32 cellular contexts compared by ENCODE assay signal in the genomic region with DNA sequence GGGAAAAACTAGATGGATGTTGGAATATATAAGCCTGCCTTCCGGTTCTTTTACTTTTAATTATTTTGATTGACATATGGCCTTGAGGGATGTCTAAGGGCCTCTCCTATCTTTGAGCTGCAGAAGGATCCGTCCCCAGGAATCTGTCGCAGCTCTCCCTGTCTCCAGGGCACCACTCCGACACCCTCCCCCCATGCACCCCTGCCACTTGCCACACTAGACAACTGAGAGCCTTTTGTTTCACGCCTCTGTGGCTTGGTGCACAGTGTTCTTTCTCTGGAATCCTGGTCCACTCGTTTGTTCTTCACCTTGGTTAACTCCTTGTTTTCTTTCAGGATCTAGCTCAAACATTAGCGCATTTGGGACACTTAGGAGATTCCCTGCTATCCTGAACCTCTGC.
"Had no signal": no experiment of that assay in that cellular context is flagged by ENCODE, and none has a peak within 500 bp of the region (broad histone marks: within the 10 kb centered on the region; RNA-seq: fewer than 3 reads in every experiment).

No MANE protein-coding gene starts in this region.

- H3K4me1 ChIP-seq: parathyroid adenoma had no signal

- FAIRE-seq: astrocyte, TTC549, urothelium cell line had no signal

- H3K27me3 ChIP-seq: brain microvascular endothelial cell, esophagus squamous epithelium, sigmoid colon had no signal

- H3K4me3 Mint-ChIP-seq: activated CD4-positive, alpha-beta memory T cell treated with anti-CD3 and anti-CD28 coated beads for 36 hours; activated CD4-positive, alpha-beta T cell treated with anti-CD3 and anti-CD28 coated beads, Interleukin-2, amount 10 ng/mL, durations not matched to agents 24 days and 14 days; activated T-helper 17 cell treated with anti-CD3 and anti-CD28 coated beads, Interleukin-2, amount 50 U/mL, for 72 hours; naive B cell; stimulated activated memory B cell treated with anti-CD40 and anti-IgM and Interleukin-4, amounts not matched to agents 10 μg/mL and 1 μg/mL and 100 μg/mL, for 72 hours; stimulated activated naive CD8-positive, alpha-beta T cell treated with anti-CD3 and anti-CD28 coated beads, Interleukin-15, amount 100 ng/mL, for 72 hours had no signal

- H3K27me3 Mint-ChIP-seq: activated CD4-positive, alpha-beta memory T cell treated with anti-CD3 and anti-CD28 coated beads for 36 hours; activated CD4-positive, alpha-beta T cell treated with anti-CD3 and anti-CD28 coated beads, Interleukin-2, amount 10 ng/mL, durations not matched to agents 24 days and 14 days; activated T-helper 17 cell treated with anti-CD3 and anti-CD28 coated beads, Interleukin-2, amount 50 U/mL, for 72 hours; stimulated activated memory B cell treated with anti-CD40 and anti-IgM and Interleukin-4, amounts not matched to agents 10 μg/mL and 1 μg/mL and 100 μg/mL, for 72 hours; stimulated activated naive CD8-positive, alpha-beta T cell treated with anti-CD3 and anti-CD28 coated beads, Interleukin-15, amount 100 ng/mL, for 72 hours had no signal

- H3K79me2 ChIP-seq: parathyroid adenoma had no signal

- H3K4me3 ChIP-seq: esophagus squamous epithelium, left ventricle myocardium inferior, lung, sigmoid colon, smooth muscle cell had no signal

- DNase-seq: activated CD4-positive, alpha-beta memory T cell treated with anti-CD3 and anti-CD28 coated beads for 36 hours; activated CD4-positive, alpha-beta T cell treated with anti-CD3 and anti-CD28 coated beads, Interleukin-2, amount 10 ng/mL, durations not matched to agents 24 days and 14 days; activated CD8-positive, alpha-beta memory T cell treated with anti-CD3 and anti-CD28 coated beads, Interleukin-2, amount 50 U/mL, for 4 hours; activated gamma-delta T cell treated with Interleukin-2 at 50 U/mL for 16 hours; activated naive CD4-positive, alpha-beta T cell treated with anti-CD3 and anti-CD28 coated beads, Interleukin-2, amount 50 U/mL, for 16 hours; activated T-cell treated with anti-CD3 and anti-CD28 coated beads, Interleukin-2, amount 50 U/mL, for 1 hour; amniotic stem cell; brain microvascular endothelial cell; cortex of kidney; esophagus squamous epithelium; foreskin melanocyte; islet precursor cell; left ventricle myocardium inferior; naive B cell; occipital lobe; sigmoid colon; stimulated activated CD4-positive, alpha-beta T cell treated with anti-CD3 and anti-CD28 coated beads, Interleukin-1b, Interleukin-23, amount 100 ng/mL, for 48 hours; stimulated activated CD4-positive, alpha-beta T cell treated with anti-CD3 and anti-CD28 coated beads, Interleukin-4, amount 100 ng/mL, for 4 hours; stimulated activated CD8-positive, alpha-beta memory T cell treated with anti-CD3 and anti-CD28 coated beads, Interleukin-4, amount 100 ng/mL, for 48 hours; stimulated activated naive CD8-positive, alpha-beta T cell treated with anti-CD3 and anti-CD28 coated beads, Interleukin-15, amount 100 ng/mL, for 72 hours; T-helper 9 cell; trophoblast cell had no signal

- H3K4me1 Mint-ChIP-seq: stimulated activated memory B cell treated with anti-CD40 and anti-IgM and Interleukin-4, amounts not matched to agents 10 μg/mL and 1 μg/mL and 100 μg/mL, for 72 hours had no signal

- H3K36me3 ChIP-seq: brain microvascular endothelial cell, left ventricle myocardium inferior, sigmoid colon had no signal

- ATAC-seq: activated CD4-positive, CD25-positive, alpha-beta regulatory T cell treated with anti-CD3 and anti-CD28 coated beads, Interleukin-2, amount 50 U/mL, for 24 hours; activated T-helper 17 cell treated with anti-CD3 and anti-CD28 coated beads, Interleukin-2, amount 50 U/mL, for 72 hours; stimulated activated memory B cell treated with anti-CD40 and anti-IgM and Interleukin-4, amounts not matched to agents 10 μg/mL and 1 μg/mL and 100 μg/mL, for 72 hours; stimulated activated naive CD8-positive, alpha-beta T cell treated with anti-CD3 and anti-CD28 coated beads, Interleukin-15, amount 100 ng/mL, for 72 hours had no signal

- H3K27ac ChIP-seq: brain microvascular endothelial cell, esophagus squamous epithelium, left ventricle myocardium inferior, parathyroid adenoma, sigmoid colon, VCaP had no signal

- H2AFZ ChIP-seq: parathyroid adenoma had no signal

- H3K27ac Mint-ChIP-seq: activated CD4-positive, alpha-beta memory T cell treated with anti-CD3 and anti-CD28 coated beads for 36 hours; activated CD4-positive, alpha-beta T cell treated with anti-CD3 and anti-CD28 coated beads, Interleukin-2, amount 10 ng/mL, durations not matched to agents 24 days and 14 days; activated T-helper 17 cell treated with anti-CD3 and anti-CD28 coated beads, Interleukin-2, amount 50 U/mL, for 72 hours; stimulated activated memory B cell treated with anti-CD40 and anti-IgM and Interleukin-4, amounts not matched to agents 10 μg/mL and 1 μg/mL and 100 μg/mL, for 72 hours; stimulated activated naive CD8-positive, alpha-beta T cell treated with anti-CD3 and anti-CD28 coated beads, Interleukin-15, amount 100 ng/mL, for 72 hours had no signal

- H3K9ac ChIP-seq: parathyroid adenoma had no signal

- H3K4me2 ChIP-seq: smooth muscle cell had no signal

- H3K9me3 ChIP-seq: esophagus squamous epithelium, left ventricle myocardium inferior, sigmoid colon had no signal
